In the genomic region with DNA sequence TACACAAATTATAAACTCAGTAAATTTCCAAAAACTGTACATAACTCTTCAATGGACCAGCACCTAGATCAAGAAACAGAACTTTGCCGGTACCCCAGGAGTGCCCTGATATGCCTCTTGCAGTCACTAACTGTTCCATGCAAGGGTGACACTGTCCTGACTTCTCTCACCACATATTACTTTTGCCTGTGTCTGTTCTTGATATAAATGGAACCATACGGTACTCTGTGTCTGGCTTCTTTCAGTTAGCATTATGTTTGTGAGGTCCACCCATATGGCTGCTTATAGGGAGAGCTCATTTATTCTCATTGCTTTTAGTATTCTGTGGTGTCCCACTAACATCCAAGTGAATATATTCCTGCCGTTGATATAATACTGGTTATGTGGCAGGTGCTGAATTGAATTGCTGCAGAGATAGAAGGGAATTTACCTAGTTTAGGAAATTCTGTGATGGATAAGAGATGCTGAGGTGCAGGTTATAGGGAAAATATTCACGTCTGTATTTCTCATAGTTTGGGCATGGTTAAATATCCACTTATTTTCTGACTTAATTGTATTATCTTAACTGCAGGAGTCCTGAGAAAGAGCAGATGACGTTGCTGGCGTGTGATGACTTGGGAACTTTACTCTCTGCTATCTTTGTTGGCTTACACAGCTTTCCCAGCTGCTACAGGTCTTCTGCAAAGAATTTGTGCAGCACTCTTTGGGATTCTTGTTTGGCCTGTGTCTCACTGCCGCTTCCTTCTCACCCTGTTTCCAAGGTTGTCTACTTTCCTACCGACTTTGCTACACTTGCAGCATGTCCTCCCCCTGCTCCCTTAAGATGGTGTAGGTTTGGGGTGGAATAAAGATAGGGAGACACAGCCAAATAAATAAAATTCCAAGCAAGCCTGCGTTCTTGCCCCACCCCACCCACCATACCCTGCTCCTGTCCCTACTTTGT, we compare ENCODE assay signal across 11 cellular contexts.
DNase-seq lines count a peak whose midpoint lies in the region; ATAC-seq and TF ChIP-seq lines count a peak whose summit lies in the region.
"Had no signal": no experiment of that assay in that cellular context is flagged by ENCODE, and none has a peak within 500 bp of the region (broad histone marks: within the 10 kb centered on the region; RNA-seq: fewer than 3 reads in every experiment).

No MANE protein-coding gene starts in this region.

- no peaks in the 10 kb centered on the region for H3K27me3 ChIP-seq in vagina

- H3K4me1 ChIP-seq in vagina: peaks cover 70% of the 10 kb centered on the region
- H3K4me1 ChIP-seq: parathyroid adenoma had no signal

- TF ChIP-seq CTCF in astrocyte of the spinal cord (IDR thresholded peaks at IDR 0.05; ENCODE audit: low read depth, low read length) (no peak), vagina (IDR thresholded peaks at IDR 0.05) (no peak)

- H3K27ac Mint-ChIP-seq in stimulated activated naive CD8-positive, alpha-beta T cell treated with anti-CD3 and anti-CD28 coated beads, Interleukin-15, Interleukin-2, amounts not matched to agents 100 ng/mL and 50 ng/mL, for 24 hours: peak overlapping the region; percentile 59

- H3K36me3 ChIP-seq in vagina: no peaks in the 10 kb centered on the region

- H3K27me3 Mint-ChIP-seq in stimulated activated naive CD8-positive, alpha-beta T cell treated with anti-CD3 and anti-CD28 coated beads, Interleukin-15, Interleukin-2, amounts not matched to agents 100 ng/mL and 50 ng/mL, for 24 hours: no peaks in the 10 kb centered on the region
- H3K27me3 Mint-ChIP-seq: dendritic cell treated with granulocyte-macrophage colony-stimulating factor and Interleukin-4, amounts not matched to agents 40 ng/mL and 50 ng/mL, for 4 days had no signal

- in situ Hi-C loops in astrocyte of the spinal cord (cut with HindIII; ENCODE audit: low sequenced_read_pairs): no loop called here

- no peaks in the 10 kb centered on the region for H3K9me3 ChIP-seq in vagina

- H3K4me3 ChIP-seq in astrocyte of the spinal cord (ENCODE audit: low read depth, low read length): no peak overlapping the region
- H3K4me3 ChIP-seq in vagina: no peak overlapping the region

- peaks cover 14% of the 10 kb centered on the region for H3K36me3 Mint-ChIP-seq in stimulated activated naive CD8-positive, alpha-beta T cell treated with anti-CD3 and anti-CD28 coated beads, Interleukin-15, Interleukin-2, amounts not matched to agents 100 ng/mL and 50 ng/mL, for 24 hours (ENCODE audit: low read depth)

- H3K9me3 Mint-ChIP-seq in stimulated activated naive CD8-positive, alpha-beta T cell treated with anti-CD3 and anti-CD28 coated beads, Interleukin-15, Interleukin-2, amounts not matched to agents 100 ng/mL and 50 ng/mL, for 24 hours: no peaks in the 10 kb centered on the region
- H3K9me3 Mint-ChIP-seq: dendritic cell treated with granulocyte-macrophage colony-stimulating factor and Interleukin-4, amounts not matched to agents 40 ng/mL and 50 ng/mL, for 4 days had no signal

- no peak overlapping the region for H3K4me3 Mint-ChIP-seq in stimulated activated naive CD8-positive, alpha-beta T cell treated with anti-CD3 and anti-CD28 coated beads, Interleukin-15, Interleukin-2, amounts not matched to agents 100 ng/mL and 50 ng/mL, for 24 hours
- H3K4me3 Mint-ChIP-seq: dendritic cell treated with granulocyte-macrophage colony-stimulating factor and Interleukin-4, amounts not matched to agents 40 ng/mL and 50 ng/mL, for 4 days had no signal

- no peak for TF ChIP-seq POLR2A in vagina (IDR thresholded peaks at IDR 0.05)

- H3K4me1 Mint-ChIP-seq in stimulated activated naive CD8-positive, alpha-beta T cell treated with anti-CD3 and anti-CD28 coated beads, Interleukin-15, Interleukin-2, amounts not matched to agents 100 ng/mL and 50 ng/mL, for 24 hours (ENCODE audit: low read depth): peaks cover 71% of the 10 kb centered on the region

- H3K27ac ChIP-seq in vagina: peak overlapping the region; percentile 64
- H3K27ac ChIP-seq: parathyroid adenoma had no signal

- intact Hi-C loops in vagina (cut with DNase I): no loop called here

- no peak for DNase-seq in stimulated activated naive CD8-positive, alpha-beta T cell treated with anti-CD3 and anti-CD28 coated beads, Interleukin-15, Interleukin-2, amounts not matched to agents 100 U/mL and 50 U/mL, for 24 hours
- DNase-seq in astrocyte of the spinal cord (ENCODE audit: low read depth, low spot score) (peak; percentile 69), islet precursor cell (peak; percentile 77), vagina (ENCODE audit: extremely low spot score in 2 of 2) (no peak), activated T-cell treated with anti-CD3 and anti-CD28 coated beads for 4 hours (no peak), D341Med (ENCODE audit: low spot score) (no peak)
- DNase-seq: SIG-M5 had no signal

- no peak for ATAC-seq in stimulated activated naive CD8-positive, alpha-beta T cell treated with anti-CD3 and anti-CD28 coated beads, Interleukin-15, Interleukin-2, amounts not matched to agents 100 U/mL and 50 U/mL, for 24 hours
- no peak for ATAC-seq in HG02798 (IDR thresholded peaks at IDR 0.05; ENCODE audit: poor library complexity, unreplicated experiment)

Comparison
In these comparisons a context has a peak if more than half of its experiments do, and no peak if none do; other contexts are left out.
1. DNase-seq: peak in astrocyte of the spinal cord (single experiment) and islet precursor cell (single experiment); none in stimulated activated naive CD8-positive, alpha-beta T cell treated with anti-CD3 and anti-CD28 coated beads, Interleukin-15, Interleukin-2, amounts not matched to agents 100 U/mL and 50 U/mL, for 24 hours (single experiment), vagina (0 of 2), activated T-cell treated with anti-CD3 and anti-CD28 coated beads for 4 hours (single experiment) and D341Med (single experiment).